In genomic region chr11:84714316-84714780, GRCh38 we compare ENCODE assay signal across 8 cellular contexts.
DNase-seq lines count a peak whose midpoint lies in the region; ATAC-seq and TF ChIP-seq lines count a peak whose summit lies in the region.

No MANE protein-coding gene starts in this region.

- ATAC-seq in GM19467 (IDR thresholded peaks at IDR 0.05; ENCODE audit: unreplicated experiment) (peak; percentile 94), HG03442 (IDR thresholded peaks at IDR 0.05; ENCODE audit: unreplicated experiment) (peak; percentile 50)

- H3K9me3 Mint-ChIP-seq in mesothelial cell of epicardium, result no peaks in the 10 kb centered on the region

- DNase-seq in NCI-H82 (lab: John Stamatoyannopoulos, UW) (peak; percentile 54), NCI-H82 treated with DMSO at 0.1 percent for 48 hours (lab: John Stamatoyannopoulos, UW; ENCODE audit: unreplicated experiment) (no peak), OCI-M1 (lab: John Stamatoyannopoulos, UW) (peak; percentile 99), cardiac fibroblast (ENCODE audit: low read depth in 2 of 2) (peak; percentile 5 to 35), mesothelial cell of epicardium (ENCODE audit: low spot score in 2 of 2, unreplicated experiment in 2 of 2) (peak; percentile 34 to 78)
- DNase-seq in activated T-cell treated with anti-CD3 and anti-CD28 coated beads, Interleukin-2, amount 50 U/mL, for 1 hour, result no peak

- H3K27ac Mint-ChIP-seq in mesothelial cell of epicardium, result no peak overlapping the region

- H3K27me3 Mint-ChIP-seq in mesothelial cell of epicardium (ENCODE audit: low read depth), result peaks cover 31% of the 10 kb centered on the region

- H3K4me3 ChIP-seq in cardiac fibroblast (replicated peaks in 1 of 2; ENCODE audit: low read depth in 2 of 2, low read length in 2 of 2), result no peak overlapping the region

- TF ChIP-seq CTCF in cardiac fibroblast (IDR thresholded peaks at IDR 0.05; ENCODE audit: low read depth, low read length) (peak; percentile 33), mesothelial cell of epicardium (IDR thresholded peaks at IDR 0.05; ENCODE audit: unreplicated experiment) (no peak)

- H3K4me1 Mint-ChIP-seq in mesothelial cell of epicardium, result no peaks in the 10 kb centered on the region

- H3K36me3 Mint-ChIP-seq in mesothelial cell of epicardium, result no peaks in the 10 kb centered on the region

- no peak overlapping the region for H3K4me3 Mint-ChIP-seq in mesothelial cell of epicardium

Comparison
In these comparisons a context has a peak if more than half of its experiments do, and no peak if none do; other contexts are left out.
1. DNase-seq: peak in NCI-H82 (single experiment), OCI-M1 (single experiment), cardiac fibroblast (2 of 2) and mesothelial cell of epicardium (2 of 2); none in NCI-H82 treated with DMSO at 0.1 percent for 48 hours (single experiment) and activated T-cell treated with anti-CD3 and anti-CD28 coated beads, Interleukin-2, amount 50 U/mL, for 1 hour (single experiment).